8 cellular contexts compared by ENCODE assay signal in genomic region chr2:12716250-12717190, GRCh38. TPM values are rescaled to one million over a fixed set of nuclear protein-coding genes. Genes with fewer than 3 reads are reported as not detected.
DNase-seq lines count a peak whose midpoint lies in the region; ATAC-seq and TF ChIP-seq lines count a peak whose summit lies in the region.

TRIB2 (plus strand) TSS chr2:12716936; CDS start chr2:12718308, 1,372 bp downstream.

- POLR2A ChIA-PET in HEK293 (lab: Yijun Ruan, JAX) = interaction anchor here (0.6 to 1.9 kb wide), 12 partner anchors 12 to 887 kb away, joined by 3 to 10 read pairs (median 3); no protein-coding TSS in a partner anchor
- POLR2A ChIA-PET in activated naive CD8-positive, alpha-beta T cell treated with anti-CD3 and anti-CD28 coated beads, Interleukin-2, amount 10 ng/mL, durations not matched to agents 7 days and 5 days (lab: Charles Lee) = interaction anchor here (0.5 to 3.0 kb wide), 22 partner anchors 9 to 886 kb away, joined by 3 to 30 read pairs (median 4); no protein-coding TSS in a partner anchor

- DNase-seq in ELF-1 (ENCODE audit: low read depth, low spot score) (peak; percentile 85), NCI-H1092 treated with DMSO at 0.1 percent for 48 hours (lab: John Stamatoyannopoulos, UW) (peak; percentile 81), SW 1271 (lab: John Stamatoyannopoulos, UW) (peak; percentile 68 to 80), head of caudate nucleus (peak; percentile 58 to 92 (median 85)), ovary (peak; percentile 89 to 93 (median 91)), thoracic aorta (ENCODE audit: low spot score) (peak; percentile 49)
- peak; percentile 89 for DNase-seq in activated naive CD8-positive, alpha-beta T cell treated with anti-CD3 and anti-CD28 coated beads, Interleukin-2, amount 10 ng/mL, durations not matched to agents 7 days and 5 days

- WGBS in ovary, 3 donors = 0 to 1% (median 1%) methylated on average over 65 to 89 of the region's 90 CpGs

- H3K4me3 ChIP-seq in HEK293 (ENCODE audit: low read depth, low read length) (peak within 1 kb of the TSS; percentile 84), ovary (peak within 1 kb of the TSS; percentile 78), thoracic aorta (peak within 1 kb of the TSS; percentile 92)

- TF ChIP-seq POLR2A in ovary (IDR thresholded peaks at IDR 0.05) = peak; percentile 56

- H3K4me1 ChIP-seq in HEK293 (ENCODE audit: control insufficient read depth, insufficient read depth, low read length) (peaks cover 18% of the 10 kb centered on the region), ovary (ENCODE audit: insufficient read depth) (peaks cover 3% of the 10 kb centered on the region), thoracic aorta (ENCODE audit: control insufficient read depth in 1 of 2, low read depth in 2 of 2) (peaks cover 19 to 48% of the 10 kb centered on the region in 2 donors)

- intact Hi-C loops in head of caudate nucleus (cut with DNase I) = loop anchor here (5.0 to 10.0 kb wide), 2 partner anchors 549 to 852 kb away; no protein-coding TSS in a partner anchor
- intact Hi-C loops in ovary (cut with DNase I) = loop anchor here (5.0 to 10.0 kb wide), 8 partner anchors 222 to 852 kb away; no protein-coding TSS in a partner anchor

- CTCF ChIA-PET in HEK293 (lab: Yijun Ruan, JAX) = interaction anchor here (0.6 to 2.9 kb wide), 25 partner anchors 11 to 1029 kb away, joined by 3 to 30 read pairs (median 4); no protein-coding TSS in a partner anchor

- peak; percentile 89 for ATAC-seq in activated naive CD8-positive, alpha-beta T cell treated with anti-CD3 and anti-CD28 coated beads, Interleukin-2, amount 10 ng/mL, durations not matched to agents 7 days and 5 days (ENCODE audit: low read depth)
- peak; percentile 46 for ATAC-seq in thoracic aorta (ENCODE audit: insufficient number of reproducible peaks, low FRiP score, low read depth)

- no peaks in the 10 kb centered on the region for H3K9me3 ChIP-seq in HEK293 (ENCODE audit: control insufficient read depth, insufficient read depth, low read depth, low read length)
- H3K9me3 ChIP-seq in ovary = no peaks in the 10 kb centered on the region
- no peaks in the 10 kb centered on the region for H3K9me3 ChIP-seq in thoracic aorta

- H3K27ac ChIP-seq in HEK293 (ENCODE audit: extremely low read depth, low read depth, low read length) (peak within 1 kb of the TSS; percentile 99), ovary (peak within 1 kb of the TSS; percentile 87 to 89), thoracic aorta (peak within 1 kb of the TSS; percentile 90 to 92)

- H3K4me1 Mint-ChIP-seq in activated naive CD8-positive, alpha-beta T cell treated with anti-CD3 and anti-CD28 coated beads, Interleukin-2, amount 10 ng/mL, durations not matched to agents 7 days and 5 days = peaks cover 40% of the 10 kb centered on the region

- H3K4me3 Mint-ChIP-seq in activated naive CD8-positive, alpha-beta T cell treated with anti-CD3 and anti-CD28 coated beads, Interleukin-2, amount 10 ng/mL, durations not matched to agents 7 days and 5 days = peak within 1 kb of the TSS; percentile 97

- H3K9me3 Mint-ChIP-seq in activated naive CD8-positive, alpha-beta T cell treated with anti-CD3 and anti-CD28 coated beads, Interleukin-2, amount 10 ng/mL, durations not matched to agents 7 days and 5 days = peaks cover 1% of the 10 kb centered on the region

- no peak for TF ChIP-seq EP300 in ovary (IDR thresholded peaks at IDR 0.05)

- H3K36me3 Mint-ChIP-seq in activated naive CD8-positive, alpha-beta T cell treated with anti-CD3 and anti-CD28 coated beads, Interleukin-2, amount 10 ng/mL, durations not matched to agents 7 days and 5 days = peaks cover 7% of the 10 kb centered on the region

- TF ChIP-seq CTCF in HEK293 (tag by site-specific recombination; IDR thresholded peaks at IDR 0.05) = peak; percentile 15; the same call in 1 of the 2 replicates
- TF ChIP-seq CTCF in ovary (IDR thresholded peaks at IDR 0.05) = no peak
- peak; percentile 21 for TF ChIP-seq CTCF in thoracic aorta (IDR thresholded peaks at IDR 0.05)

- H3K36me3 ChIP-seq in HEK293 (ENCODE audit: control insufficient read depth in 2 of 2, insufficient read depth in 1 of 2, low read length in 2 of 2) = no peaks in the 10 kb centered on the region
- no peaks in the 10 kb centered on the region for H3K36me3 ChIP-seq in ovary
- no peaks in the 10 kb centered on the region for H3K36me3 ChIP-seq in thoracic aorta

- peak within 1 kb of the TSS; percentile 94 for H3K27ac Mint-ChIP-seq in activated naive CD8-positive, alpha-beta T cell treated with anti-CD3 and anti-CD28 coated beads, Interleukin-2, amount 10 ng/mL, durations not matched to agents 7 days and 5 days

- H3K27me3 ChIP-seq in ovary = no peaks in the 10 kb centered on the region
- H3K27me3 ChIP-seq in thoracic aorta (replicated peaks; ENCODE audit: insufficient read depth) = no peaks in the 10 kb centered on the region

- peaks cover 6% of the 10 kb centered on the region for H3K27me3 Mint-ChIP-seq in activated naive CD8-positive, alpha-beta T cell treated with anti-CD3 and anti-CD28 coated beads, Interleukin-2, amount 10 ng/mL, durations not matched to agents 7 days and 5 days

TF ChIP-seq in HEK293, 187 proteins besides CTCF, POLR2A, EP300 and RAD21 (continues in another document):
- TF ChIP-seq YY1 (tag by site-specific recombination; IDR thresholded peaks at IDR 0.05) (0 out of 2 replicates have a peak, but pooled peaks have one; percentile 37), ZNF2 (tag by site-specific recombination; IDR thresholded peaks at IDR 0.05) (peak; percentile 23; the same call in 1 of the 2 replicates), ZIC2 (tag by site-specific recombination; IDR thresholded peaks at IDR 0.05) (peak; percentile 28; the same call in 1 of the 2 replicates), ZNF341 (tag by site-specific recombination; IDR thresholded peaks at IDR 0.05; ENCODE audit: low read depth) (0 out of 2 replicates have a peak, but pooled peaks have one; percentile 15), ZNF600 (tag by site-specific recombination; IDR thresholded peaks at IDR 0.05) (peak; percentile 34; the same call in 1 of the 2 replicates), PRDM10 (tag by site-specific recombination; IDR thresholded peaks at IDR 0.05) (peak; percentile 72), ZNF830 (tag by site-specific recombination; IDR thresholded peaks at IDR 0.05; ENCODE audit: low read depth) (no peak), ZNF423 (tag by site-specific recombination; IDR thresholded peaks at IDR 0.05) (peak; percentile 20; the same call in 1 of the 2 replicates), ZNF211 (tag by site-specific recombination; IDR thresholded peaks at IDR 0.05; ENCODE audit: low read depth) (no peak), ZBTB8A (tag by site-specific recombination; IDR thresholded peaks at IDR 0.05) (peak; percentile 81), ZNF473 (tag by site-specific recombination; IDR thresholded peaks at IDR 0.05) (no peak), ZNF37A (tag by site-specific recombination; IDR thresholded peaks at IDR 0.05) (no peak)
- TF ChIP-seq, protein P1, sequence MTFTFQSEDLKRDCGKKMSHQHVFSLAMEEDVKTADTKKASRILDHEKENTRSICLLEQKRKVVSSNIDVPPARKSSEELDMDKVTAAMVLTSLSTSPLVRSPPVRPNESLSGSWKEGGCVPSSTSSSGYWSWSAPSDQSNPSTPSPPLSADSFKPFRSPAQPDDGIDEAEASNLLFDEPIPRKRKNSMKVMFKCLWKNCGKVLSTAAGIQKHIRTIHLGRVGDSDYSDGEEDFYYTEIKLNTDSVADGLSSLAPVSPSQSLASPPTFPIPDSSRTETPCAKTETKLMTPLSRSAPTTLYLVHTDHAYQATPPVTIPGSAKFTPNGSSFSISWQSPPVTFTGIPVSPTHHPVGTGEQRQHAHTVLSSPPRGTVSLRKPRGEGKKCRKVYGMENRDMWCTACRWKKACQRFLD (tag by site-specific recombination; IDR thresholded peaks at IDR 0.05) = no peak
- TF ChIP-seq, protein P2, sequence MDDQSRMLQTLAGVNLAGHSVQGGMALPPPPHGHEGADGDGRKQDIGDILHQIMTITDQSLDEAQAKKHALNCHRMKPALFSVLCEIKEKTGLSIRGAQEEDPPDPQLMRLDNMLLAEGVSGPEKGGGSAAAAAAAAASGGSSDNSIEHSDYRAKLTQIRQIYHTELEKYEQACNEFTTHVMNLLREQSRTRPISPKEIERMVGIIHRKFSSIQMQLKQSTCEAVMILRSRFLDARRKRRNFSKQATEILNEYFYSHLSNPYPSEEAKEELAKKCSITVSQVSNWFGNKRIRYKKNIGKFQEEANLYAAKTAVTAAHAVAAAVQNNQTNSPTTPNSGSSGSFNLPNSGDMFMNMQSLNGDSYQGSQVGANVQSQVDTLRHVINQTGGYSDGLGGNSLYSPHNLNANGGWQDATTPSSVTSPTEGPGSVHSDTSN (CRISPR knock-in tag; IDR thresholded peaks at IDR 0.05) = 0 out of 2 replicates have a peak, but pooled peaks have one; percentile 55

RNA-seq across cellular contexts. Expression of gene TRIB2, which starts in this region (rescaled TPM):
- 10 to 100 TPM; 48.7 to 54.0 TPM for total RNA-seq in activated naive CD8-positive, alpha-beta T cell treated with anti-CD3 and anti-CD28 coated beads, Interleukin-2, amount 10 ng/mL, durations not matched to agents 7 days and 5 days
- total RNA-seq in ovary = 100 to 1,000 TPM in 4 of 7 donors, 10 to 100 TPM in 3; 68.1 to 209 (median 103) TPM
- 10 to 100 TPM; 60.4 to 94.7 TPM for polyA plus RNA-seq in ovary
- total RNA-seq in thoracic aorta = 10 to 100 TPM; 81.4 to 85.6 TPM

Comparison
In these comparisons a context has a peak if more than half of its experiments do, and no peak if none do; other contexts are left out.
1. Peak in every context shown above with its lines: DNase-seq, ATAC-seq, H3K4me3 ChIP-seq and H3K27ac ChIP-seq.
2. CTCF ChIP-seq: peak in HEK293 (single experiment) and thoracic aorta (single experiment); none in ovary (0 of 3).